In the genomic region with DNA sequence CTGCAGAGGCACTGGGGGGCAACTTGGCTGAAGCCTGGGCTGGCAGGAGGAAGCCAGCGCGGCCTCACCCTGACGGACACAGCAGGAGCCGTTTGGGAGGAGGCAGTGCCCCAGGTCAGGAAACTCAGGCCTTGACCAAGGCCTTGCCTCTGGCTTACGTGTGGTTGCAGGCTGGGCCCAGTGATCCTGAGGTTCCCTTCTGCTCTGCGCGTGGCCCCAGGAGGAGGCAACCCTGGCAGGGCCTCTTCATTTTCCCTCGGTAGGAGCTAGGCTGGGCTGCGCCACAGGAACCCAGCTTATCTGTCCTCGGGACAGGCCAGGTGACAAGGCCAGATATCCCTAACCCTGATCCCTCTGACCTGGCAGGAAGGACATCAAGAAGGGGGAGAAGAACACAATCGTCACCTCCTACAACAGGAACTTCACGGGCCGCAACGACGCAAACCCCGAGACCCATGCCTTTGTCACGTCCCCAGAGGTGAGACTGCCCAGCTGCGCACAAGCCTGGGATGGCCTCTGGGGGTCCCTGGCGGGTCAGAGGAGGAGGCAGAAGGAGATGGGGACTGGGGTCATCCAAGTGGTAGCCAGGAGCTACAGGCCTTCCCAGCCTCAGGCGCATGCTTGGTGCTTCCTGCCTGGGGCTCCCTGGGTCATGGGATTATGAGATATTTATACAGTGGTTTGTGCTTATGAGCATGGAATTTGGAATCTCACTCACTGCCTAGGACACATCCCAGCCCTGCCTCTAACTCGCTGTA, we compare ENCODE assay signal across 9 cellular contexts. TPM values are rescaled to one million over a fixed set of nuclear protein-coding genes. Genes with fewer than 3 reads are reported as not detected.
DNase-seq lines count a peak whose midpoint lies in the region; ATAC-seq and TF ChIP-seq lines count a peak whose summit lies in the region.
"Had no signal": no experiment of that assay in that cellular context is flagged by ENCODE, and none has a peak within 500 bp of the region (broad histone marks: within the 10 kb centered on the region; RNA-seq: fewer than 3 reads in every experiment).

No MANE protein-coding gene starts in this region.

- no peak overlapping the region for H3K4me3 ChIP-seq in naive thymus-derived CD4-positive, alpha-beta T cell (ENCODE audit: low read length)
- H3K4me3 ChIP-seq: SJCRH30 had no signal

- peak overlapping the region in 8 of 9 donors; percentile 53 to 87 (median 75) for H3K27ac Mint-ChIP-seq in naive thymus-derived CD4-positive, alpha-beta T cell

- intact Hi-C loops in naive thymus-derived CD4-positive, alpha-beta T cell (cut with micrococcal nuclease) = loop anchor here (1.0 to 10.0 kb wide), 4 partner anchors 55 to 599 kb away; a partner anchor contains a TSS

- no peaks in the 10 kb centered on the region for H3K27me3 ChIP-seq in naive thymus-derived CD4-positive, alpha-beta T cell (ENCODE audit: control insufficient read depth in 2 of 2, insufficient read depth in 2 of 2, low read length in 2 of 2)
- H3K27me3 ChIP-seq: SJCRH30 had no signal

- H3K27me3 Mint-ChIP-seq in naive thymus-derived CD4-positive, alpha-beta T cell = no peaks in the 10 kb centered on the region

- ATAC-seq in naive thymus-derived CD4-positive, alpha-beta T cell = no peak
- ATAC-seq in GM21723 (IDR thresholded peaks at IDR 0.05; ENCODE audit: unreplicated experiment) (no peak), HG03039 (IDR thresholded peaks at IDR 0.05; ENCODE audit: unreplicated experiment) (no peak)

- H3K36me3 ChIP-seq in naive thymus-derived CD4-positive, alpha-beta T cell (ENCODE audit: control insufficient read depth in 2 of 3, insufficient read depth in 3 of 3, low read length in 3 of 3) = peaks cover 0 to 69% (median 3%) of the 10 kb centered on the region in 3 experiments

- H3K9me3 Mint-ChIP-seq in naive thymus-derived CD4-positive, alpha-beta T cell = no peaks in the 10 kb centered on the region

- TF ChIP-seq CTCF in 22Rv1 (IDR thresholded peaks at IDR 0.05) (no peak), GM20000 (IDR thresholded peaks at IDR 0.05; ENCODE audit: extremely low read depth, missing control alignments) (no peak)

- peak overlapping the region; percentile 75 for H3K27ac ChIP-seq in 22Rv1
- peak overlapping the region; percentile 73 for H3K27ac ChIP-seq in naive thymus-derived CD4-positive, alpha-beta T cell (ENCODE audit: low read depth, low read length)
- H3K27ac ChIP-seq: SJCRH30 had no signal

- peaks cover 10 to 16% of the 10 kb centered on the region in 2 donors for H3K4me1 ChIP-seq in naive thymus-derived CD4-positive, alpha-beta T cell (ENCODE audit: control insufficient read depth in 2 of 2, insufficient read depth in 2 of 2, low read length in 2 of 2)

- POLR2A ChIA-PET in naive thymus-derived CD4-positive, alpha-beta T cell (lab: Charles Lee) = interaction anchor here (1.0 to 2.6 kb wide), 2 partner anchors 78 to 120 kb away, joined by 8 read pairs; a partner anchor contains a TSS

- H3K36me3 Mint-ChIP-seq in naive thymus-derived CD4-positive, alpha-beta T cell = peaks cover 0 to 4% (median 2%) of the 10 kb centered on the region in 5 donors

- DNase-seq in LHCN-M2 (ENCODE audit: low read depth) (peak; percentile 63), epidermal melanocyte (ENCODE audit: insufficient read length, low spot score) (peak; percentile 56), A172 (ENCODE audit: low spot score) (no peak), GM20000 (ENCODE audit: low spot score) (no peak)
- no peak for DNase-seq in naive thymus-derived CD4-positive, alpha-beta T cell

- peaks cover 0 to 23% (median 20%) of the 10 kb centered on the region in 7 donors for H3K4me1 Mint-ChIP-seq in naive thymus-derived CD4-positive, alpha-beta T cell

- CTCF ChIA-PET in naive thymus-derived CD4-positive, alpha-beta T cell (lab: Charles Lee) = interaction anchor here (1.2 to 5.2 kb wide), 2 partner anchors 73 to 120 kb away, joined by 3 to 77 read pairs; no protein-coding TSS in a partner anchor

- peak overlapping the region in 1 of 10 donors; percentile 52 for H3K4me3 Mint-ChIP-seq in naive thymus-derived CD4-positive, alpha-beta T cell

- no peaks in the 10 kb centered on the region for H3K9me3 ChIP-seq in naive thymus-derived CD4-positive, alpha-beta T cell (ENCODE audit: control insufficient read depth in 2 of 3, low read length in 3 of 3)
- H3K9me3 ChIP-seq: SJCRH30 had no signal

RNA-seq across cellular contexts. Expression of a gene that starts 20.6 kb away (rescaled TPM):
- total RNA-seq in LHCN-M2 (2014; rRNA removed) = 20.0 and 20.6 TPM in 2 replicates
- polyA plus RNA-seq in LHCN-M2 (2012) = 41.7 TPM
- 10 to 100 TPM; 21.7 to 59.6 (median 28.5) TPM for total RNA-seq in naive thymus-derived CD4-positive, alpha-beta T cell
- 10 to 100 TPM; 24.2 to 32.2 TPM for polyA plus RNA-seq in naive thymus-derived CD4-positive, alpha-beta T cell
- 11.8 and 27.8 TPM in 2 replicates for total RNA-seq in A172 (2014; rRNA removed; shearing (Covaris generic))

RNA-seq across cellular contexts. Expression of a gene that starts 37.2 kb away (rescaled TPM):
- 0.77 and 0.92 TPM in 2 replicates for total RNA-seq in LHCN-M2 (2014; rRNA removed)
- 12.5 TPM for polyA plus RNA-seq in LHCN-M2 (2012)
- not detected for total RNA-seq in naive thymus-derived CD4-positive, alpha-beta T cell
- polyA plus RNA-seq in naive thymus-derived CD4-positive, alpha-beta T cell = not detected
- 2.8 and 3.5 TPM in 2 replicates for total RNA-seq in A172 (2014; rRNA removed; shearing (Covaris generic))

RNA-seq across cellular contexts. Expression of a gene that starts 54.7 kb away (rescaled TPM):
- total RNA-seq in LHCN-M2 (2014; rRNA removed) = 61.2 and 64.4 TPM in 2 replicates
- 76.4 TPM for polyA plus RNA-seq in LHCN-M2 (2012)
- 10 to 100 TPM; 64.5 to 84.8 (median 70.3) TPM for total RNA-seq in naive thymus-derived CD4-positive, alpha-beta T cell
- polyA plus RNA-seq in naive thymus-derived CD4-positive, alpha-beta T cell = 100 to 1,000 TPM in 1 of 2 donors, 10 to 100 TPM in 1; 60.5 to 101 TPM
- 34.3 and 41.2 TPM in 2 replicates for total RNA-seq in A172 (2014; rRNA removed; shearing (Covaris generic))

RNA-seq across cellular contexts. Expression of a gene that starts 55.2 kb away (rescaled TPM):
- total RNA-seq in LHCN-M2 (2014; rRNA removed) = 71.5 and 80.7 TPM in 2 replicates
- 51.6 TPM for polyA plus RNA-seq in LHCN-M2 (2012)
- total RNA-seq in naive thymus-derived CD4-positive, alpha-beta T cell = 10 to 100 TPM; 27.8 to 63.9 (median 36.0) TPM
- polyA plus RNA-seq in naive thymus-derived CD4-positive, alpha-beta T cell = 10 to 100 TPM; 22.4 to 25.8 TPM
- 63.7 and 71.3 TPM in 2 replicates for total RNA-seq in A172 (2014; rRNA removed; shearing (Covaris generic))

Comparison
In these comparisons a context has a peak if more than half of its experiments do, and no peak if none do; other contexts are left out.
1. DNase-seq: peak in LHCN-M2 (single experiment) and epidermal melanocyte (single experiment); none in naive thymus-derived CD4-positive, alpha-beta T cell (0 of 9), A172 (single experiment) and GM20000 (single experiment).